ENCODE assay signal across 31 cellular contexts in genomic region chr21:27566521-27566920, GRCh38.
"Had no signal": no experiment of that assay in that cellular context is flagged by ENCODE, and none has a peak within 500 bp of the region (broad histone marks: within the 10 kb centered on the region; RNA-seq: fewer than 3 reads in every experiment).

No MANE protein-coding gene starts in this region.

- H3K4me3 ChIP-seq: ascending aorta, MG63, SJSA1 had no signal

- H3K27me3 ChIP-seq: ascending aorta, MG63, SJSA1 had no signal

- H3K27ac ChIP-seq: ascending aorta, KMS-11, SJSA1 had no signal

- H3K9me3 ChIP-seq: ascending aorta, SJSA1 had no signal

- H3K36me3 ChIP-seq: ascending aorta, SJSA1 had no signal

- H3K27me3 Mint-ChIP-seq: activated naive CD8-positive, alpha-beta T cell treated with anti-CD3 and anti-CD28 coated beads, Interleukin-2, amount 50 U/mL, for 24 hours; brain; central memory CD8-positive, alpha-beta T cell had no signal

- ATAC-seq: activated CD8-positive, alpha-beta T cell treated with anti-CD3 and anti-CD28 coated beads, Interleukin-2, amount 10 ng/mL, durations not matched to agents 7 days and 5 days; activated naive CD4-positive, alpha-beta T cell treated with anti-CD3 and anti-CD28 coated beads, Interleukin-2, amount 50 U/mL, for 72 hours; activated naive CD8-positive, alpha-beta T cell treated with anti-CD3 and anti-CD28 coated beads, Interleukin-2, amount 50 U/mL, for 24 hours; SK-N-SH treated with all-trans-retinoic acid at 6 μM for 48 hours; WTC11 had no signal

- H3K36me3 Mint-ChIP-seq: activated naive CD4-positive, alpha-beta T cell treated with anti-CD3 and anti-CD28 coated beads, Interleukin-2, amount 50 U/mL, for 72 hours; brain; WTC11 had no signal

- H3K4me2 ChIP-seq: KMS-11 had no signal

- H3K4me1 Mint-ChIP-seq: activated naive CD8-positive, alpha-beta T cell treated with anti-CD3 and anti-CD28 coated beads, Interleukin-2, amount 50 U/mL, for 24 hours; central memory CD8-positive, alpha-beta T cell; WTC11 had no signal

- DNase-seq: activated CD4-positive, alpha-beta T cell treated with anti-CD3 and anti-CD28 coated beads for 48 hours; activated CD4-positive, alpha-beta T cell treated with anti-CD3 and anti-CD28 coated beads, Interleukin-2, amount 50 U/mL, for 4 hours; activated CD4-positive, CD25-positive, alpha-beta regulatory T cell treated with anti-CD3 and anti-CD28 coated beads, Interleukin-2, amount 50 U/mL, for 72 hours; activated CD8-positive, alpha-beta memory T cell treated with anti-CD3 and anti-CD28 coated beads, Interleukin-2, amount 50 U/mL, for 48 hours; activated CD8-positive, alpha-beta T cell treated with anti-CD3 and anti-CD28 coated beads, Interleukin-2, amount 10 ng/mL, durations not matched to agents 7 days and 5 days; activated effector memory CD4-positive, alpha-beta T cell treated with Interleukin-2 at 50 U/mL for 16 hours; activated naive CD4-positive, alpha-beta T cell; activated naive CD8-positive, alpha-beta T cell treated with anti-CD3 and anti-CD28 coated beads, Interleukin-2, amount 50 U/mL, for 24 hours; activated T-cell treated with anti-CD3 and anti-CD28 coated beads, Interleukin-2, amount 50 U/mL, for 1 hour; amniotic stem cell; MG63; MV-4-11; NCI-H1092 treated with DMSO at 0.1 percent for 48 hours; NCI-H1417 treated with DMSO at 0.1 percent for 48 hours; NCI-H1694; NCI-H2029; NCI-H2107; NCI-H2171 treated with DMSO at 0.1 percent for 48 hours; NCI-H345; NCI-H510A; NCI-H526 treated with DMSO at 0.1 percent for 48 hours; SHP77 had no signal

- H3K27ac Mint-ChIP-seq: activated CD8-positive, alpha-beta T cell treated with anti-CD3 and anti-CD28 coated beads, Interleukin-2, amount 10 ng/mL, durations not matched to agents 7 days and 5 days; activated naive CD4-positive, alpha-beta T cell treated with anti-CD3 and anti-CD28 coated beads, Interleukin-2, amount 50 U/mL, for 72 hours; activated naive CD8-positive, alpha-beta T cell treated with anti-CD3 and anti-CD28 coated beads, Interleukin-2, amount 50 U/mL, for 24 hours; T-helper 1 cell treated with Interleukin-12 subunit alpha and Interleukin-12 subunit beta and Interleukin-4 antibody, amounts not matched to agents 30 μg/mL and 1 μg/mL, for 36 hours; WTC11 had no signal

- H3K9me3 Mint-ChIP-seq: activated naive CD4-positive, alpha-beta T cell treated with anti-CD3 and anti-CD28 coated beads, Interleukin-2, amount 50 U/mL, for 72 hours; activated naive CD8-positive, alpha-beta T cell treated with anti-CD3 and anti-CD28 coated beads, Interleukin-2, amount 50 U/mL, for 24 hours; brain; T-helper 1 cell treated with Interleukin-12 subunit alpha and Interleukin-12 subunit beta and Interleukin-4 antibody, amounts not matched to agents 30 μg/mL and 1 μg/mL, for 36 hours; WTC11 had no signal

- H3K9ac ChIP-seq: KMS-11 had no signal

- H3K4me3 Mint-ChIP-seq: activated CD8-positive, alpha-beta T cell treated with anti-CD3 and anti-CD28 coated beads, Interleukin-2, amount 10 ng/mL, durations not matched to agents 7 days and 5 days; activated naive CD8-positive, alpha-beta T cell treated with anti-CD3 and anti-CD28 coated beads, Interleukin-2, amount 50 U/mL, for 24 hours; brain; central memory CD8-positive, alpha-beta T cell; T-helper 1 cell treated with Interleukin-12 subunit alpha and Interleukin-12 subunit beta and Interleukin-4 antibody, amounts not matched to agents 30 μg/mL and 1 μg/mL, for 36 hours; WTC11 had no signal
